In the genomic region with DNA sequence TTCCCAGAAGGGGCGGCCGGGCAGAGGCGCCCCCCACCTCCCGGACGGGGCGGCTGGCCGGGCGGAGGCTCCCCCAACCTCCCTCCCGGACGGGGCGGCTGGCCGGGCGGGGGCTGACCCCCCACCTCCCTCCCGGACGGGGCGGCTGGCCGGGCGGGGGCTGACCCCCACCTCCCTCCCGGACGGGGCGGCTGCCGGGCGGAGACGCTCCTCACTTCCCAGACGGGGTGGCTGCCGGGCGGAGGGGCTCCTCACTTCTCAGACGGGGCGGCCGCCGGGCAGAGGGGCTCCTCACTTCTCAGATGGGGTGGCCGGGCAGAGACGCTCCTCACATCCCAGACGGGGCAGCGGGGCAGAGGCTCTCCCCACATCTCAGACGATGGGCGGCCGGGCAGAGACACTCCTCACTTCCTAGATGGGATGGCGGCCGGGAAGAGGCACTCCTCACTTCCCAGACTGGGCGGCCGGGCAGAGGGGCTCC, we compare ENCODE assay signal across 2 cellular contexts. TPM values are rescaled to one million over a fixed set of nuclear protein-coding genes. Genes with fewer than 3 reads are reported as not detected.
"Had no signal": no experiment of that assay in that cellular context is flagged by ENCODE, and none has a peak within 500 bp of the region (broad histone marks: within the 10 kb centered on the region; RNA-seq: fewer than 3 reads in every experiment).

No MANE protein-coding gene starts in this region.

RNA-seq across cellular contexts. Expression of a gene that starts 43.5 kb away (rescaled TPM):
- total RNA-seq: M059J, MCF 10A had no signal
